Comparison of ENCODE assay signal across 16 cellular contexts in genomic region chr2:184780384-184780783, GRCh38.
DNase-seq lines count a peak whose midpoint lies in the region; ATAC-seq and TF ChIP-seq lines count a peak whose summit lies in the region.
"Had no signal": no experiment of that assay in that cellular context is flagged by ENCODE, and none has a peak within 500 bp of the region (broad histone marks: within the 10 kb centered on the region; RNA-seq: fewer than 3 reads in every experiment).

No MANE protein-coding gene starts in this region.

- ATAC-seq in GM21360 (IDR thresholded peaks at IDR 0.05; ENCODE audit: unreplicated experiment), result peak; percentile 45
- ATAC-seq in left colon, result no peak
- ATAC-seq: CD8-positive, alpha-beta T cell; GM12878 had no signal

- H2AFZ ChIP-seq in KMS-11 (ENCODE audit: low read depth), result no peak overlapping the region

- H3K4me2 ChIP-seq in KMS-11, result no peak overlapping the region
- H3K4me2 ChIP-seq: BLaER1 treated with 17β-estradiol and CSF1 and Interleukin-3, amounts not matched to agents 10 nM and 100 nM had no signal

- H3K27ac ChIP-seq in KMS-11, result peak overlapping the region; percentile 5; the same call in 1 of the 2 replicates
- H3K27ac ChIP-seq in brain microvascular endothelial cell, result peak overlapping the region; percentile 44
- H3K27ac ChIP-seq: BLaER1 treated with 17β-estradiol and CSF1 and Interleukin-3, amounts not matched to agents 10 nM and 100 nM had no signal

- peaks cover 34% of the 10 kb centered on the region for H3K4me1 ChIP-seq in KMS-11 (ENCODE audit: low read depth, poor library complexity, severe bottlenecking)
- H3K4me1 ChIP-seq: BLaER1 treated with 17β-estradiol and CSF1 and Interleukin-3, amounts not matched to agents 10 nM and 100 nM; HAP-1 had no signal

- in situ Hi-C loops in brain microvascular endothelial cell (cut with HindIII; ENCODE audit: low pct_ligation_motif_present, low sequenced_read_pairs), result no loop called here

- no peaks in the 10 kb centered on the region for H3K79me2 ChIP-seq in KMS-11 (ENCODE audit: insufficient read depth, low read depth)

- TF ChIP-seq CTCF in KMS-11 (conservative IDR thresholded peaks at IDR 0.05; ENCODE audit: low read depth, low read length) (no peak), brain microvascular endothelial cell (IDR thresholded peaks at IDR 0.05; ENCODE audit: low read depth, low read length, missing control alignments) (no peak)

- H3K9ac ChIP-seq in KMS-11, result no peak overlapping the region
- H3K9ac ChIP-seq: BLaER1 treated with 17β-estradiol and CSF1 and Interleukin-3, amounts not matched to agents 10 nM and 100 nM had no signal

- H3K27me3 ChIP-seq in KMS-11 (ENCODE audit: insufficient read depth, low read depth), result no peaks in the 10 kb centered on the region
- H3K27me3 ChIP-seq in brain microvascular endothelial cell (replicated peaks), result no peaks in the 10 kb centered on the region
- H3K27me3 ChIP-seq: BLaER1 treated with 17β-estradiol and CSF1 and Interleukin-3, amounts not matched to agents 10 nM and 100 nM had no signal

- H4K20me1 ChIP-seq in KMS-11 (ENCODE audit: insufficient read depth), result no peaks in the 10 kb centered on the region
- H4K20me1 ChIP-seq: BLaER1 treated with 17β-estradiol and CSF1 and Interleukin-3, amounts not matched to agents 10 nM and 100 nM had no signal

- DNase-seq in brain microvascular endothelial cell, result no peak
- no peak for DNase-seq in COLO668 (lab: John Stamatoyannopoulos, UW; ENCODE audit: unreplicated experiment)
- DNase-seq in activated naive CD4-positive, alpha-beta T cell treated with Interleukin-2 at 50 U/mL for 16 hours, result no peak
- DNase-seq in HPDE6-E6E7 (ENCODE audit: extremely low spot score), result no peak
- DNase-seq in left colon, result no peak
- DNase-seq: CD8-positive, alpha-beta T cell; COR-L47; DMS 273 treated with DMSO at 0.1 percent for 48 hours; DMS53; DND-41; EL had no signal

- intact Hi-C loops in left colon (cut with DNase I, micrococcal nuclease), result no loop called here

- H3K4me3 ChIP-seq in KMS-11 (IDR thresholded peaks at IDR 0.05; ENCODE audit: insufficient read depth, low read depth, low read length) (no peak overlapping the region), brain microvascular endothelial cell (ENCODE audit: low read depth, low read length) (no peak overlapping the region)
- H3K4me3 ChIP-seq: BLaER1 treated with 17β-estradiol and CSF1 and Interleukin-3, amounts not matched to agents 10 nM and 100 nM; GM12878; HAP-1 had no signal

- H3K36me3 ChIP-seq in KMS-11 (ENCODE audit: insufficient read depth) (no peaks in the 10 kb centered on the region), brain microvascular endothelial cell (replicated peaks) (no peaks in the 10 kb centered on the region)
- H3K36me3 ChIP-seq: BLaER1 treated with 17β-estradiol and CSF1 and Interleukin-3, amounts not matched to agents 10 nM and 100 nM; HAP-1 had no signal
